In the genomic region with DNA sequence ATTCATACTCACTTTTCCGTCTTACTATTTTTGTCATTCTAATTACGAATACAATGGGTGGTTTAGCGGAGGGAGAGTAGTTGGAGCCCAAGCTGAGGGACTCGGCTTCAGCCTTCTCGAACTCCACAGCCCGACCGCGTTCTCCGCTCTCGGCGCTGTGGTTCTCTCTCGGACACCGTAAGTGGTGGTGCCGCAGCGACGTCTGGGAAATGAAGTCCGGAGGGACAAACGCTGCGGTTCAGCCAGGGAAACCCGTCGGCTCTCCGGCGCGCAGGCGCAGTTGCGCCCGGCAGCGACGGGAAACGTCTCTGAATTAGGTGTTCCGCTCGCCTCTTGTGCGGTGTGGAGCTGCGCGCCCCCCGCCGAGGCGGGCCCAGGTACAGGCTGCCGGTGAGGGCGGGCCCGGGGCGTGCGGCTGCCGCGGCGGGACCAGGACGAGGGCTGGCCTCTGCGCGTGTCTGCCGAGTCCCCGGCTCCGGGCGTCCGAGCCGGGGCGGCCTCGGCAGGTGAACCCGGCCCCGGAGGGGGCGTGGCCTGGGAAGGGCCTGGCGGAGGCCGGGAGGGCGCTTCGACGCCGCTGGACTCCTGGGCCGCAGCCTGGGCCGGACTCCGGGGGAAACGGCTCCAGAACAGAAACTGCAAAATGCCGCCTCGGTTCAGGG, we compare ENCODE assay signal across 1 cellular context.
TF ChIP-seq lines count a peak whose summit lies in the region.

ZNF879 (plus strand) TSS at position 277 of the 662 bp plus-strand sequence. CDS start 1,201 bp downstream, outside the sequence.

TF ChIP-seq in K562, 482 proteins besides CTCF, POLR2A, EP300 and RAD21 (continued from another document and continues in another):
- no peak for TF ChIP-seq PBX2 (CRISPR knock-in tag; IDR thresholded peaks at IDR 0.05; ENCODE audit: low read depth)
- TF ChIP-seq PBX2 (tag; conservative IDR thresholded peaks at IDR 0.05; ENCODE audit: low read depth), result no peak
- TF ChIP-seq CREM (IDR thresholded peaks at IDR 0.05; ENCODE audit: low read depth), result peak; percentile 67
- no peak for TF ChIP-seq PHF21A (IDR thresholded peaks at IDR 0.05; ENCODE audit: borderline replicate concordance, low read depth)
- 0 out of 2 replicates have a peak, but pooled peaks have one; percentile 11 for TF ChIP-seq CTBP1 (IDR thresholded peaks at IDR 0.05; ENCODE audit: borderline replicate concordance)
- TF ChIP-seq TOE1 (IDR thresholded peaks at IDR 0.05; ENCODE audit: borderline replicate concordance), result peak; percentile 37; the same call in 1 of the 2 replicates
- TF ChIP-seq TOE1 (CRISPR knock-in tag; IDR thresholded peaks at IDR 0.05; ENCODE audit: borderline replicate concordance, low read depth), result no peak
- TF ChIP-seq ZNF143 (CRISPR knock-in tag; IDR thresholded peaks at IDR 0.05), result peak; percentile 75
- no peak for TF ChIP-seq KDM1A (IDR thresholded peaks at IDR 0.05)
- TF ChIP-seq HCFC1 (IDR thresholded peaks at IDR 0.05; ENCODE audit: low read depth, low read length), result peak; percentile 91
- TF ChIP-seq SFPQ (IDR thresholded peaks at IDR 0.05; ENCODE audit: low read depth, low read length), result no peak
- peak; percentile 64 to 69; a peak in 3 of 4 replicates for TF ChIP-seq SIX5 (IDR thresholded peaks at IDR 0.05; ENCODE audit: borderline replicate concordance in 1 of 2, insufficient read depth in 1 of 2, low read depth in 1 of 2, low read length in 2 of 2)
- TF ChIP-seq HDAC1 (IDR thresholded peaks at IDR 0.05), result no peak
- no peak for TF ChIP-seq PCBP2 (IDR thresholded peaks at IDR 0.05; ENCODE audit: low read depth, low read length, poor library complexity, severe bottlenecking)
- TF ChIP-seq ZBED1 (IDR thresholded peaks at IDR 0.05), result no peak
- no peak for TF ChIP-seq ZNF175 (CRISPR knock-in tag; IDR thresholded peaks at IDR 0.05; ENCODE audit: low read depth)
- TF ChIP-seq KLF16 (IDR thresholded peaks at IDR 0.05), result peak; percentile 28; the same call in 1 of the 2 replicates
- TF ChIP-seq HNRNPLL (IDR thresholded peaks at IDR 0.05; ENCODE audit: low read depth, low read length, poor library complexity, severe bottlenecking), result peak; percentile 79
- peak; percentile 94 for TF ChIP-seq L3MBTL2 (IDR thresholded peaks at IDR 0.05)
- TF ChIP-seq PHF8 (IDR thresholded peaks at IDR 0.05; ENCODE audit: borderline replicate concordance, low read length), result peak; percentile 19; the same call in 1 of the 2 replicates
- TF ChIP-seq MTA3 (IDR thresholded peaks at IDR 0.05; ENCODE audit: borderline replicate concordance), result peak; percentile 97
- no peak; the same call in 1 of the 2 replicates for TF ChIP-seq XRCC5 (IDR thresholded peaks at IDR 0.05; ENCODE audit: low read depth, low read length)
- peak; percentile 71 for TF ChIP-seq POLR2G (IDR thresholded peaks at IDR 0.05; ENCODE audit: low read depth, low read length)
- peak; percentile 68 for TF ChIP-seq NEUROD1 (IDR thresholded peaks at IDR 0.05; ENCODE audit: borderline replicate concordance, low read depth, low read length, partially characterized antibody)
- TF ChIP-seq MEF2A (IDR thresholded peaks at IDR 0.05; ENCODE audit: control insufficient read depth, low read depth, low read length), result no peak
- TF ChIP-seq KLF13 (tag; IDR thresholded peaks at IDR 0.05; ENCODE audit: borderline replicate concordance, low read depth), result 0 out of 2 replicates have a peak, but pooled peaks have one; percentile 21
- no peak for TF ChIP-seq C11orf30 (IDR thresholded peaks at IDR 0.05; ENCODE audit: low read depth)
- TF ChIP-seq, protein P1, sequence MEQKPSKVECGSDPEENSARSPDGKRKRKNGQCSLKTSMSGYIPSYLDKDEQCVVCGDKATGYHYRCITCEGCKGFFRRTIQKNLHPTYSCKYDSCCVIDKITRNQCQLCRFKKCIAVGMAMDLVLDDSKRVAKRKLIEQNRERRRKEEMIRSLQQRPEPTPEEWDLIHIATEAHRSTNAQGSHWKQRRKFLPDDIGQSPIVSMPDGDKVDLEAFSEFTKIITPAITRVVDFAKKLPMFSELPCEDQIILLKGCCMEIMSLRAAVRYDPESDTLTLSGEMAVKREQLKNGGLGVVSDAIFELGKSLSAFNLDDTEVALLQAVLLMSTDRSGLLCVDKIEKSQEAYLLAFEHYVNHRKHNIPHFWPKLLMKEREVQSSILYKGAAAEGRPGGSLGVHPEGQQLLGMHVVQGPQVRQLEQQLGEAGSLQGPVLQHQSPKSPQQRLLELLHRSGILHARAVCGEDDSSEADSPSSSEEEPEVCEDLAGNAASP (IDR thresholded peaks at IDR 0.05), result no peak
- TF ChIP-seq POLR3A (IDR thresholded peaks at IDR 0.05; ENCODE audit: borderline replicate concordance, extremely low read depth, insufficient read depth, insufficient read length), result no peak
- TF ChIP-seq MTA1 (IDR thresholded peaks at IDR 0.05; ENCODE audit: borderline replicate concordance), result no peak
- peak; percentile 33 for TF ChIP-seq CCNT2 (IDR thresholded peaks at IDR 0.05; ENCODE audit: borderline replicate concordance, extremely low read depth, insufficient read length, low read depth, low read length)
- peak; percentile 90 to 92 for TF ChIP-seq NRF1 (conservative IDR thresholded peaks at IDR 0.05 in 1 of 2, IDR thresholded peaks at IDR 0.05 in 1 of 2)
- no peak for TF ChIP-seq SMARCA5 (IDR thresholded peaks at IDR 0.05)
- TF ChIP-seq CHD7 (IDR thresholded peaks at IDR 0.05; ENCODE audit: low read depth, low read length), result no peak
- TF ChIP-seq SAP30 (IDR thresholded peaks at IDR 0.05; ENCODE audit: borderline replicate concordance, insufficient read depth, low read depth, low read length, poor library complexity, severe bottlenecking), result no peak
- TF ChIP-seq CBFB (CRISPR knock-in tag; IDR thresholded peaks at IDR 0.05), result no peak
- TF ChIP-seq ELF4 (CRISPR knock-in tag; IDR thresholded peaks at IDR 0.05), result no peak
- TF ChIP-seq ZNF384 (IDR thresholded peaks at IDR 0.05; ENCODE audit: low read depth, low read length), result no peak
- TF ChIP-seq ZFP1 (CRISPR knock-in tag; IDR thresholded peaks at IDR 0.05), result no peak
- no peak for TF ChIP-seq TCF7L2 (IDR thresholded peaks at IDR 0.05; ENCODE audit: low read depth, low read length)
